ENCODE assay signal across 1 cellular context in the genomic region with DNA sequence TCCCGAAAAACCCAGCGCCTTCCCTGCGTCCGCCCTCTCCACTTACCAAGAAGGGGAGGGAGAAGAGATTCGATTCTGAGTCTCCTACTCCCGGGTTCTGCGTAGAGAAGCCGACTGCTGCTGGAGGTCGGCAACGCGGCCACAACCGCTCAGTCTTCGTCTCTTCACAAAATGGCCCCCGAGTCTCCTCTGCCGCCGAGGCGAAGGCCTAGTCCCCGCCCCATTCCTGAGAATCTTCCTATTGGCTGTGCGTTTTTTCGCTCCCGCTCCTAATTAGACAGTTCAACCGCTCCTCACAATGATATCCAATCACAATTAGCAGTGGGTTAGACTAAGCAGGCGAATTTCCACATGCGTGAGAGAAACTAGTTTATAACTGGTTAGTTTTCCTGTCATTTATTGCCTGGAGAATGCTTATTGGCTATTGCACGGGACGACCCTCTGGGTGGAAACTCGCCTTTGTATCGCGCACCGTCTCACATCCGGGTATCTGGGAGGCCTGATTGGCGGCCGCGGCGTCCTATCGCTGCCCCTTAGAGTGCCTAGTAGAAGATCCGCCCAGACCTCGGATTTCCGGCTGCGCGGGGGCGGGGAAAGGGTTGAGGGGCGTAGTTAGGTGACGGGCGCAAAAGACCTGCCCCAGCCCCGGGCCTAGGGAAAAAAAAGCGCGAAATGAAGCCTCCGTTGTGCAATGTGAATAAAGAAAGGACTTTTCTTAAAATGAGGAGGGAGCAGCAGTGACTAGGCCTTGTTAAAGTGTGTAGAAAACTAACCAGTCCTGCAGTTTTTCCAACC.
TF ChIP-seq lines count a peak whose summit lies in the region.

A gene (minus strand): TSS at position 191 of the 795 bp plus-strand sequence. CDS start 35,249 bp downstream, outside the sequence.

TF ChIP-seq in K562, 482 proteins besides CTCF, POLR2A, EP300 and RAD21 (continued from another document and continues in another):
- TF ChIP-seq, protein P1, sequence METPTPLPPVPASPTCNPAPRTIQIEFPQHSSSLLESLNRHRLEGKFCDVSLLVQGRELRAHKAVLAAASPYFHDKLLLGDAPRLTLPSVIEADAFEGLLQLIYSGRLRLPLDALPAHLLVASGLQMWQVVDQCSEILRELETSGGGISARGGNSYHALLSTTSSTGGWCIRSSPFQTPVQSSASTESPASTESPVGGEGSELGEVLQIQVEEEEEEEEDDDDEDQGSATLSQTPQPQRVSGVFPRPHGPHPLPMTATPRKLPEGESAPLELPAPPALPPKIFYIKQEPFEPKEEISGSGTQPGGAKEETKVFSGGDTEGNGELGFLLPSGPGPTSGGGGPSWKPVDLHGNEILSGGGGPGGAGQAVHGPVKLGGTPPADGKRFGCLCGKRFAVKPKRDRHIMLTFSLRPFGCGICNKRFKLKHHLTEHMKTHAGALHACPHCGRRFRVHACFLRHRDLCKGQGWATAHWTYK (CRISPR knock-in tag; IDR thresholded peaks at IDR 0.05), result no peak
- TF ChIP-seq, protein P2, sequence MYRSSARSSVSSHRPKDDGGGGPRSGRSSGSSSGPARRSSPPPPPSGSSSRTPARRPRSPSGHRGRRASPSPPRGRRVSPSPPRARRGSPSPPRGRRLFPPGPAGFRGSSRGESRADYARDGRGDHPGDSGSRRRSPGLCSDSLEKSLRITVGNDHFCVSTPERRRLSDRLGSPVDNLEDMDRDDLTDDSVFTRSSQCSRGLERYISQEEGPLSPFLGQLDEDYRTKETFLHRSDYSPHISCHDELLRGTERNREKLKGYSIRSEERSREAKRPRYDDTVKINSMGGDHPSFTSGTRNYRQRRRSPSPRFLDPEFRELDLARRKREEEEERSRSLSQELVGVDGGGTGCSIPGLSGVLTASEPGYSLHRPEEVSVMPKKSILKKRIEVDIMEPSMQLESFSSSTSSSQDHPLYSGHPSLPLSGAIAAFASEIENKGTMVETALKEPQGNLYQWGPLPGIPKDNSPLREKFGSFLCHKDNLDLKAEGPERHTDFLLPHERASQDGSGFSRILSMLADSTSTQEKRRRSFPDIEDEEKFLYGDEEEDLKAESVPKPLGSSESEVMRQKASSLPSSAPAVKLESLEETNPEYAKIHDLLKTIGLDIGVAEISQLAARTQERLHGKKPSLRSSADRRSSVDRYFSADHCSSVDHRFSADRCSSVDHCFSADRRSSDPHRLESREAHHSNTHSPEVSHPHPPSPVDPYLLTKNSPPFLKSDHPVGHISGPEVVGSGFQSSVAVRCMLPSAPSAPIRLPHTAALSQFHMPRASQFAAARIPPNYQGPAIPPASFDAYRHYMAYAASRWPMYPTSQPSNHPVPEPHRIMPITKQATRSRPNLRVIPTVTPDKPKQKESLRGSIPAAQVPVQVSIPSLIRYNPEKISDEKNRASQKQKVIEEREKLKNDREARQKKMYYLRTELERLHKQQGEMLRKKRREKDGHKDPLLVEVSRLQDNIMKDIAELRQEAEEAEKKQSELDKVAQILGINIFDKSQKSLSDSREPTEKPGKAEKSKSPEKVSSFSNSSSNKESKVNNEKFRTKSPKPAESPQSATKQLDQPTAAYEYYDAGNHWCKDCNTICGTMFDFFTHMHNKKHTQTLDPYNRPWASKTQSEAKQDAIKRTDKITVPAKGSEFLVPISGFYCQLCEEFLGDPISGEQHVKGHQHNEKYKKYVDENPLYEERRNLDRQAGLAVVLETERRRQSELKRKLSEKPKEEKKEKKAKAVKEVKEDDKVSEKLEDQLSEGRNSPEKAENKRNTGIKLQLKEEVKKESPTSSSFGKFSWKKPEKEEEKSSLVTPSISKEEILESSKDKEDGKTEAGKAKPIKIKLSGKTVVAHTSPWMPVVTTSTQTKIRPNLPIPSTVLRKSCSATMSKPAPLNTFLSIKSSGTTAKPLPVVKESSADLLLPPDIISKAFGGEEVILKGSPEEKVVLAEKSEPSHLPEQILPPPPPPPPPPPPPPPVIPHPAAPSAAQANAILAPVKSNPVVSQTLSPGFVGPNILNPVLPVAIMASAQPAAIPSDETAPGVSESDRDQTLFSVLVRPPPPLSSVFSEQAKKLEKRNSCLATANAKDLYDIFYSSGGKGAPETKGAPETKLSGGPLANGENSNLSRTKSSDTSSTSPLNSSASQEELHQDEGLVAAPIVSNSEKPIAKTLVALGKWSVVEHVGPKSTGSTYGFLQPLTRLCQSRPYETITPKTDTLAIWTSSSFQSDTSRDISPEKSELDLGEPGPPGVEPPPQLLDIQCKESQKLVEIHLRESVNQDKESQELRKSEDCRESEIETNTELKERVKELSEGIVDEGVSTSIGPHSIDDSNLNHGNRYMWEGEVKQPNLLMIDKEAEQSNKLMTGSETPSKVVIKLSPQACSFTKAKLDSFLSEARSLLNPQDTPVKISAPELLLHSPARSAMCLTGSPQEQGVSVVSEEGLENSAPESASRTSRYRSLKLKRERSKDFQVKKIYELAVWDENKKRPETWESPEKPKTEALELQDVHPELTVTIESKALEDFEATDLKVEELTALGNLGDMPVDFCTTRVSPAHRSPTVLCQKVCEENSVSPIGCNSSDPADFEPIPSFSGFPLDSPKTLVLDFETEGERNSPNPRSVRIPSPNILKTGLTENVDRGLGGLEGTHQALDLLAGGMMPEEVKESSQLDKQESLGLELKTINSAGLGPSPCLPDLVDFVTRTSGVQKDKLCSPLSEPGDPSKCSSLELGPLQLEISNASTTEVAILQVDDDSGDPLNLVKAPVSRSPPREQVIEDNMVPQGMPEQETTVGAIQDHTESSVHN (IDR thresholded peaks at IDR 0.05; ENCODE audit: borderline replicate concordance in 1 of 2, low read depth in 1 of 2), result no peak
- TF ChIP-seq ZNF316 (IDR thresholded peaks at IDR 0.05) (no peak), GTF2F1 (IDR thresholded peaks at IDR 0.05; ENCODE audit: low read depth, low read length) (peak; percentile 76; the same call in 1 of the 2 replicates), KLF13 (tag; IDR thresholded peaks at IDR 0.05; ENCODE audit: borderline replicate concordance, low read depth) (no peak), HCFC1 (IDR thresholded peaks at IDR 0.05; ENCODE audit: low read depth, low read length) (peak; percentile 18; the same call in 1 of the 2 replicates), ATF7 (IDR thresholded peaks at IDR 0.05) (peak; percentile 77), U2AF2 (optimal IDR thresholded peaks at IDR 0.05; ENCODE audit: low read depth, low read length) (no peak), CREBBP (IDR thresholded peaks at IDR 0.05; ENCODE audit: low read depth, low read length) (no peak), NRF1 (conservative IDR thresholded peaks at IDR 0.05 in 1 of 2, IDR thresholded peaks at IDR 0.05 in 1 of 2) (peak; percentile 90 to 91), SNRNP70 (optimal IDR thresholded peaks at IDR 0.05; ENCODE audit: low read depth, low read length) (no peak), POLR2H (tag; IDR thresholded peaks at IDR 0.05; ENCODE audit: low read depth) (peak; percentile 96), POLR2B (IDR thresholded peaks at IDR 0.05; ENCODE audit: low read depth, partially characterized antibody) (peak; percentile 98), KDM2B (CRISPR knock-in tag; IDR thresholded peaks at IDR 0.05) (no peak)
- TF ChIP-seq, protein P3, sequence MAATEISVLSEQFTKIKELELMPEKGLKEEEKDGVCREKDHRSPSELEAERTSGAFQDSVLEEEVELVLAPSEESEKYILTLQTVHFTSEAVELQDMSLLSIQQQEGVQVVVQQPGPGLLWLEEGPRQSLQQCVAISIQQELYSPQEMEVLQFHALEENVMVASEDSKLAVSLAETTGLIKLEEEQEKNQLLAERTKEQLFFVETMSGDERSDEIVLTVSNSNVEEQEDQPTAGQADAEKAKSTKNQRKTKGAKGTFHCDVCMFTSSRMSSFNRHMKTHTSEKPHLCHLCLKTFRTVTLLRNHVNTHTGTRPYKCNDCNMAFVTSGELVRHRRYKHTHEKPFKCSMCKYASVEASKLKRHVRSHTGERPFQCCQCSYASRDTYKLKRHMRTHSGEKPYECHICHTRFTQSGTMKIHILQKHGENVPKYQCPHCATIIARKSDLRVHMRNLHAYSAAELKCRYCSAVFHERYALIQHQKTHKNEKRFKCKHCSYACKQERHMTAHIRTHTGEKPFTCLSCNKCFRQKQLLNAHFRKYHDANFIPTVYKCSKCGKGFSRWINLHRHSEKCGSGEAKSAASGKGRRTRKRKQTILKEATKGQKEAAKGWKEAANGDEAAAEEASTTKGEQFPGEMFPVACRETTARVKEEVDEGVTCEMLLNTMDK (IDR thresholded peaks at IDR 0.05; ENCODE audit: borderline replicate concordance, insufficient read depth, low read depth, low read length, poor library complexity, severe bottlenecking), result no peak
- TF ChIP-seq, protein P4, sequence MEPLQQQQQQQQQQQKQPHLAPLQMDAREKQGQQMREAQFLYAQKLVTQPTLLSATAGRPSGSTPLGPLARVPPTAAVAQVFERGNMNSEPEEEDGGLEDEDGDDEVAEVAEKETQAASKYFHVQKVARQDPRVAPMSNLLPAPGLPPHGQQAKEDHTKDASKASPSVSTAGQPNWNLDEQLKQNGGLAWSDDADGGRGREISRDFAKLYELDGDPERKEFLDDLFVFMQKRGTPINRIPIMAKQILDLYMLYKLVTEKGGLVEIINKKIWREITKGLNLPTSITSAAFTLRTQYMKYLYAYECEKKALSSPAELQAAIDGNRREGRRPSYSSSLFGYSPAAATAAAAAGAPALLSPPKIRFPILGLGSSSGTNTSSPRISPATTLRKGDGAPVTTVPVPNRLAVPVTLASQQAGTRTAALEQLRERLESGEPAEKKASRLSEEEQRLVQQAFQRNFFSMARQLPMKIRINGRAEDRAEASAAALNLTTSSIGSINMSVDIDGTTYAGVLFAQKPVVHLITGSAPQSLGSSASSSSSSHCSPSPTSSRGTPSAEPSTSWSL (CRISPR knock-in tag; IDR thresholded peaks at IDR 0.05; ENCODE audit: borderline replicate concordance), result no peak
- TF ChIP-seq, protein P5, sequence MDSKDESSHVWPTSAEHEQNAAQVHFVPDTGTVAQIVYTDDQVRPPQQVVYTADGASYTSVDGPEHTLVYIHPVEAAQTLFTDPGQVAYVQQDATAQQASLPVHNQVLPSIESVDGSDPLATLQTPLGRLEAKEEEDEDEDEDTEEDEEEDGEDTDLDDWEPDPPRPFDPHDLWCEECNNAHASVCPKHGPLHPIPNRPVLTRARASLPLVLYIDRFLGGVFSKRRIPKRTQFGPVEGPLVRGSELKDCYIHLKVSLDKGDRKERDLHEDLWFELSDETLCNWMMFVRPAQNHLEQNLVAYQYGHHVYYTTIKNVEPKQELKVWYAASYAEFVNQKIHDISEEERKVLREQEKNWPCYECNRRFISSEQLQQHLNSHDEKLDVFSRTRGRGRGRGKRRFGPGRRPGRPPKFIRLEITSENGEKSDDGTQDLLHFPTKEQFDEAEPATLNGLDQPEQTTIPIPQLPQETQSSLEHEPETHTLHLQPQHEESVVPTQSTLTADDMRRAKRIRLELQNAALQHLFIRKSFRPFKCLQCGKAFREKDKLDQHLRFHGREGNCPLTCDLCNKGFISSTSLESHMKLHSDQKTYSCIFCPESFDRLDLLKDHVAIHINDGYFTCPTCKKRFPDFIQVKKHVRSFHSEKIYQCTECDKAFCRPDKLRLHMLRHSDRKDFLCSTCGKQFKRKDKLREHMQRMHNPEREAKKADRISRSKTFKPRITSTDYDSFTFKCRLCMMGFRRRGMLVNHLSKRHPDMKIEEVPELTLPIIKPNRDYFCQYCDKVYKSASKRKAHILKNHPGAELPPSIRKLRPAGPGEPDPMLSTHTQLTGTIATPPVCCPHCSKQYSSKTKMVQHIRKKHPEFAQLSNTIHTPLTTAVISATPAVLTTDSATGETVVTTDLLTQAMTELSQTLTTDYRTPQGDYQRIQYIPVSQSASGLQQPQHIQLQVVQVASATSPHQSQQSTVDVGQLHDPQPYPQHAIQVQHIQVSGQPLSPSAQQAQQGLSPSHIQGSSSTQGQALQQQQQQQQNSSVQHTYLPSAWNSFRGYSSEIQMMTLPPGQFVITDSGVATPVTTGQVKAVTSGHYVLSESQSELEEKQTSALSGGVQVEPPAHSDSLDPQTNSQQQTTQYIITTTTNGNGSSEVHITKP (IDR thresholded peaks at IDR 0.05; ENCODE audit: partially characterized antibody), result no peak
- TF ChIP-seq, protein P6, sequence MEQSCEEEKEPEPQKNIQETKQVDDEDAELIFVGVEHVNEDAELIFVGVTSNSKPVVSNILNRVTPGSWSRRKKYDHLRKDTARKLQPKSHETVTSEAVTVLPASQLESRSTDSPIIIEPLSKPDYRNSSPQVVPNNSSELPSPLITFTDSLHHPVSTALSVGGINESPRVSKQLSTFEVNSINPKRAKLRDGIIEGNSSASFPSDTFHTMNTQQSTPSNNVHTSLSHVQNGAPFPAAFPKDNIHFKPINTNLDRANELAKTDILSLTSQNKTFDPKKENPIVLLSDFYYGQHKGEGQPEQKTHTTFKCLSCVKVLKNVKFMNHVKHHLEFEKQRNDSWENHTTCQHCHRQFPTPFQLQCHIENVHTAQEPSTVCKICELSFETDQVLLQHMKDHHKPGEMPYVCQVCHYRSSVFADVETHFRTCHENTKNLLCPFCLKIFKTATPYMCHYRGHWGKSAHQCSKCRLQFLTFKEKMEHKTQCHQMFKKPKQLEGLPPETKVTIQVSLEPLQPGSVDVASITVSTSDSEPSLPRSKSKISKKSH (CRISPR knock-in tag; IDR thresholded peaks at IDR 0.05), result no peak
- TF ChIP-seq, protein P7, sequence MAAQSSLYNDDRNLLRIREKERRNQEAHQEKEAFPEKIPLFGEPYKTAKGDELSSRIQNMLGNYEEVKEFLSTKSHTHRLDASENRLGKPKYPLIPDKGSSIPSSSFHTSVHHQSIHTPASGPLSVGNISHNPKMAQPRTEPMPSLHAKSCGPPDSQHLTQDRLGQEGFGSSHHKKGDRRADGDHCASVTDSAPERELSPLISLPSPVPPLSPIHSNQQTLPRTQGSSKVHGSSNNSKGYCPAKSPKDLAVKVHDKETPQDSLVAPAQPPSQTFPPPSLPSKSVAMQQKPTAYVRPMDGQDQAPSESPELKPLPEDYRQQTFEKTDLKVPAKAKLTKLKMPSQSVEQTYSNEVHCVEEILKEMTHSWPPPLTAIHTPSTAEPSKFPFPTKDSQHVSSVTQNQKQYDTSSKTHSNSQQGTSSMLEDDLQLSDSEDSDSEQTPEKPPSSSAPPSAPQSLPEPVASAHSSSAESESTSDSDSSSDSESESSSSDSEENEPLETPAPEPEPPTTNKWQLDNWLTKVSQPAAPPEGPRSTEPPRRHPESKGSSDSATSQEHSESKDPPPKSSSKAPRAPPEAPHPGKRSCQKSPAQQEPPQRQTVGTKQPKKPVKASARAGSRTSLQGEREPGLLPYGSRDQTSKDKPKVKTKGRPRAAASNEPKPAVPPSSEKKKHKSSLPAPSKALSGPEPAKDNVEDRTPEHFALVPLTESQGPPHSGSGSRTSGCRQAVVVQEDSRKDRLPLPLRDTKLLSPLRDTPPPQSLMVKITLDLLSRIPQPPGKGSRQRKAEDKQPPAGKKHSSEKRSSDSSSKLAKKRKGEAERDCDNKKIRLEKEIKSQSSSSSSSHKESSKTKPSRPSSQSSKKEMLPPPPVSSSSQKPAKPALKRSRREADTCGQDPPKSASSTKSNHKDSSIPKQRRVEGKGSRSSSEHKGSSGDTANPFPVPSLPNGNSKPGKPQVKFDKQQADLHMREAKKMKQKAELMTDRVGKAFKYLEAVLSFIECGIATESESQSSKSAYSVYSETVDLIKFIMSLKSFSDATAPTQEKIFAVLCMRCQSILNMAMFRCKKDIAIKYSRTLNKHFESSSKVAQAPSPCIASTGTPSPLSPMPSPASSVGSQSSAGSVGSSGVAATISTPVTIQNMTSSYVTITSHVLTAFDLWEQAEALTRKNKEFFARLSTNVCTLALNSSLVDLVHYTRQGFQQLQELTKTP (IDR thresholded peaks at IDR 0.05; ENCODE audit: low read depth in 1 of 2, partially characterized antibody in 2 of 2), result peak in 1 of 2 experiments; percentile 80
- TF ChIP-seq, protein P8, sequence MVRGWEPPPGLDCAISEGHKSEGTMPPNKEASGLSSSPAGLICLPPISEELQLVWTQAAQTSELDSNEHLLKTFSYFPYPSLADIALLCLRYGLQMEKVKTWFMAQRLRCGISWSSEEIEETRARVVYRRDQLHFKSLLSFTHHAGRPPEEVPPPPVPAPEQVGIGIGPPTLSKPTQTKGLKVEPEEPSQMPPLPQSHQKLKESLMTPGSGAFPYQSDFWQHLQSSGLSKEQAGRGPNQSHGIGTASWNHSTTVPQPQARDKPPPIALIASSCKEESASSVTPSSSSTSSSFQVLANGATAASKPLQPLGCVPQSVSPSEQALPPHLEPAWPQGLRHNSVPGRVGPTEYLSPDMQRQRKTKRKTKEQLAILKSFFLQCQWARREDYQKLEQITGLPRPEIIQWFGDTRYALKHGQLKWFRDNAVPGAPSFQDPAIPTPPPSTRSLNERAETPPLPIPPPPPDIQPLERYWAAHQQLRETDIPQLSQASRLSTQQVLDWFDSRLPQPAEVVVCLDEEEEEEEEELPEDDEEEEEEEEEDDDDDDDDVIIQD (CRISPR knock-in tag; IDR thresholded peaks at IDR 0.05), result no peak
